ENCODE assay signal across 25 cellular contexts in the genomic region with DNA sequence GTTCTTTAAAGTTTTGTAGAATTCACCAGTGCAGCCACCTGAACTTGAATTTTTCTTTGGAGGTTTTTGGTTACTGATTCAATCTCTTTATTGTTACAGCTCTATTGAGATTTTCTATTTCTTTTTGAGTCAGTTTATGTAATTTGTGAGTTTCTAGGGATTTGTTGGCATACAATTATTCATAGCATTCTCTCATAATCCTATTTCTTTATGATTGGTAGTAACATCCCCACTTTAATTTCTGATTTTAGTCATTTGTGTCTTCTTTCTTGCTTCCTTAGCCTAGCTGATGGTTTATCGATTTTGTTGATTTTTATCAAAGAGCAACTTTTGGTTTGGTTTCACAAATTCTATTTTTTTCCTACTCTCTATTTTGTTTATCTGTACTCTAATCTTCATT.
"Had no signal": no experiment of that assay in that cellular context is flagged by ENCODE, and none has a peak within 500 bp of the region (broad histone marks: within the 10 kb centered on the region; RNA-seq: fewer than 3 reads in every experiment).

No MANE protein-coding gene starts in this region.

- ATAC-seq: effector memory CD8-positive, alpha-beta T cell; esophagus mucosa; gastrocnemius medialis; heart right ventricle; left cardiac atrium; left lung; left ventricle myocardium superior; lower lobe of right lung; mucosa of descending colon had no signal

- H3K9me3 Mint-ChIP-seq: dendritic cell treated with granulocyte-macrophage colony-stimulating factor and Interleukin-4, amounts not matched to agents 40 ng/mL and 50 ng/mL, for 4 days; effector memory CD8-positive, alpha-beta T cell had no signal

- H3K27me3 ChIP-seq: colonic mucosa, esophagus squamous epithelium, gastrocnemius medialis, heart right ventricle, left lung had no signal

- H3K27ac Mint-ChIP-seq: dendritic cell treated with granulocyte-macrophage colony-stimulating factor and Interleukin-4, amounts not matched to agents 40 ng/mL and 50 ng/mL, for 4 days; effector memory CD8-positive, alpha-beta T cell; endodermal cell; mesothelial cell of epicardium had no signal

- H3K4me3 ChIP-seq: colonic mucosa, esophagus squamous epithelium, gastrocnemius medialis, heart right ventricle, left lung, lower lobe of right lung, mucosa of descending colon had no signal

- H3K4me1 ChIP-seq: colonic mucosa, esophagus squamous epithelium, gastrocnemius medialis, heart right ventricle, left lung, lower lobe of right lung had no signal

- H3K27ac ChIP-seq: colonic mucosa, epithelial cell of prostate, esophagus squamous epithelium, gastrocnemius medialis, heart right ventricle, left lung, lower lobe of right lung had no signal

- DNase-seq: colonic mucosa; cortex of kidney; effector CD8-positive, alpha-beta T cell; effector memory CD8-positive, alpha-beta T cell; endodermal cell; erythroblast; esophagus squamous epithelium; foreskin fibroblast; foreskin melanocyte; gastrocnemius medialis; glutamatergic neuron; head of caudate nucleus; heart right ventricle; hippocampal formation; left cardiac atrium; left lung; left ventricle myocardium superior; lower lobe of right lung; mesenchymal stem cell; mucosa of descending colon; naive B cell had no signal

- H3K27me3 Mint-ChIP-seq: dendritic cell treated with granulocyte-macrophage colony-stimulating factor and Interleukin-4, amounts not matched to agents 40 ng/mL and 50 ng/mL, for 4 days; effector memory CD8-positive, alpha-beta T cell; naive B cell had no signal

- H3K36me3 ChIP-seq: colonic mucosa had no signal

- H3K9me3 ChIP-seq: colonic mucosa had no signal

- H3K4me1 Mint-ChIP-seq: endodermal cell, mesothelial cell of epicardium had no signal

- H3K4me3 Mint-ChIP-seq: dendritic cell treated with granulocyte-macrophage colony-stimulating factor and Interleukin-4, amounts not matched to agents 40 ng/mL and 50 ng/mL, for 4 days; effector memory CD8-positive, alpha-beta T cell; endodermal cell; mesothelial cell of epicardium; naive B cell had no signal
